Comparison of ENCODE assay signal across 8 cellular contexts in genomic region chr6:119333707-119334295, GRCh38. TPM values are rescaled to one million over a fixed set of nuclear protein-coding genes. Genes with fewer than 3 reads are reported as not detected.
DNase-seq lines count a peak whose midpoint lies in the region; ATAC-seq and TF ChIP-seq lines count a peak whose summit lies in the region.

No MANE protein-coding gene starts in this region.

- H3K36me3 Mint-ChIP-seq in type B pancreatic cell: peaks cover 17% of the 10 kb centered on the region

- H3K4me1 Mint-ChIP-seq in type B pancreatic cell (ENCODE audit: unreplicated experiment): peaks cover 6% of the 10 kb centered on the region

- no peak overlapping the region for H3K27ac ChIP-seq in coronary artery

- peak; percentile 60 for ATAC-seq in GM21723 (IDR thresholded peaks at IDR 0.05; ENCODE audit: unreplicated experiment)

- no peak overlapping the region for H3K4me3 Mint-ChIP-seq in type B pancreatic cell

- H3K27me3 Mint-ChIP-seq in type B pancreatic cell: peaks cover 5% of the 10 kb centered on the region

- TF ChIP-seq CTCF in type B pancreatic cell (conservative IDR thresholded peaks at IDR 0.05): peak; percentile 62
- no peak for TF ChIP-seq CTCF in coronary artery (IDR thresholded peaks at IDR 0.05)

- peak; percentile 3 for DNase-seq in EL
- DNase-seq in NCI-H526 (lab: John Stamatoyannopoulos, UW): peak; percentile 48 to 72
- peak; percentile 25 to 43 for DNase-seq in erythroblast (lab: John Stamatoyannopoulos, UW)
- no peak for DNase-seq in type B pancreatic cell (ENCODE audit: extremely low spot score, unreplicated experiment)
- no peak for DNase-seq in NCI-H2196 treated with DMSO at 0.1 percent for 48 hours (lab: John Stamatoyannopoulos, UW; ENCODE audit: unreplicated experiment)
- DNase-seq in MV-4-11 (lab: John Stamatoyannopoulos, UW): no peak
- no peak for DNase-seq in coronary artery (ENCODE audit: low spot score)

- H3K9me3 Mint-ChIP-seq in type B pancreatic cell: no peaks in the 10 kb centered on the region

- no peak overlapping the region for H3K4me3 ChIP-seq in coronary artery

- no peak for TF ChIP-seq POLR2A in erythroblast (IDR thresholded peaks at IDR 0.05; ENCODE audit: low read length)

- no peak overlapping the region for H3K27ac Mint-ChIP-seq in type B pancreatic cell

RNA-seq across cellular contexts. Expression of gene MAN1A1, which starts 15.8 kb away (rescaled TPM):
- 52.2 and 74.2 TPM in 2 replicates for total RNA-seq in type B pancreatic cell (ENCODE audit: low replicate concordance)

Comparison
In these comparisons a context has a peak if more than half of its experiments do, and no peak if none do; other contexts are left out.
1. DNase-seq: peak in EL (single experiment), NCI-H526 (2 of 2) and erythroblast (2 of 2); none in type B pancreatic cell (single experiment), NCI-H2196 treated with DMSO at 0.1 percent for 48 hours (single experiment), MV-4-11 (single experiment) and coronary artery (single experiment).